13 cellular contexts compared by ENCODE assay signal in genomic region chr17:48588074-48588415, GRCh38. TPM values are rescaled to one million over a fixed set of nuclear protein-coding genes. Genes with fewer than 3 reads are reported as not detected.
DNase-seq lines count a peak whose midpoint lies in the region; ATAC-seq and TF ChIP-seq lines count a peak whose summit lies in the region.
"Had no signal": no experiment of that assay in that cellular context is flagged by ENCODE, and none has a peak within 500 bp of the region (broad histone marks: within the 10 kb centered on the region; RNA-seq: fewer than 3 reads in every experiment).

No MANE protein-coding gene starts in this region.

- peak overlapping the region; percentile 57; the same call in 1 of the 2 replicates for H3K4me3 ChIP-seq in HUES6 (ENCODE audit: low read depth, low read length)
- peak overlapping the region; percentile 62 for H3K4me3 ChIP-seq in fibroblast of villous mesenchyme (ENCODE audit: low read depth, low read length)
- no peak overlapping the region for H3K4me3 ChIP-seq in gastrocnemius medialis
- H3K4me3 ChIP-seq: HAP-1, psoas muscle had no signal

- TF ChIP-seq CTCF in fibroblast of villous mesenchyme (IDR thresholded peaks at IDR 0.05; ENCODE audit: insufficient read depth, low read depth, low read length) (no peak), gastrocnemius medialis (IDR thresholded peaks at IDR 0.05 in 4 of 5, conservative IDR thresholded peaks at IDR 0.05 in 1 of 5) (no peak)

- H3K36me3 ChIP-seq in HUES6 (ENCODE audit: control insufficient read depth, insufficient read depth, low read length) (no peaks in the 10 kb centered on the region; the same call in 1 of the 2 replicates), gastrocnemius medialis (no peaks in the 10 kb centered on the region)
- H3K36me3 ChIP-seq: HAP-1 had no signal

- ATAC-seq in gastrocnemius medialis, result no peak
- ATAC-seq in GM21723 (IDR thresholded peaks at IDR 0.05; ENCODE audit: unreplicated experiment), result no peak
- ATAC-seq in HG03097 (IDR thresholded peaks at IDR 0.05; ENCODE audit: low FRiP score, unreplicated experiment), result no peak
- ATAC-seq: activated CD4-positive, CD25-positive, alpha-beta regulatory T cell treated with anti-CD3 and anti-CD28 coated beads, Interleukin-2, amount 50 U/mL, for 24 hours; psoas muscle had no signal

- H3K27me3 ChIP-seq in HUES6 (ENCODE audit: control insufficient read depth, insufficient read depth, low read length) (peaks cover 100% of the 10 kb centered on the region), gastrocnemius medialis (peaks cover 45 to 60% (median 51%) of the 10 kb centered on the region in 3 donors)

- H3K4me1 ChIP-seq in HUES6 (ENCODE audit: control insufficient read depth, insufficient read depth, low read length) (peaks cover 13% of the 10 kb centered on the region), gastrocnemius medialis (peaks cover 9 to 15% of the 10 kb centered on the region in 2 donors)

- intact Hi-C loops in gastrocnemius medialis (cut with DNase I; ENCODE audit: low total_unique reads), result no loop called here

- no peak for DNase-seq in fibroblast of villous mesenchyme (ENCODE audit: low read depth)
- no peak for DNase-seq in gastrocnemius medialis
- DNase-seq in HUDEP-2 (lab: John Stamatoyannopoulos, UW; ENCODE audit: unreplicated experiment in 76 of 76), result no peak
- DNase-seq: activated T-cell treated with anti-CD3 and anti-CD28 coated beads for 4 hours; midbrain; psoas muscle; stimulated activated CD4-positive, alpha-beta T cell treated with anti-CD3 and anti-CD28 coated beads, Interleukin-1b, Interleukin-23, amount 100 ng/mL, for 48 hours had no signal

- H3K9ac ChIP-seq in HUES6 (ENCODE audit: low read length), result peak overlapping the region; percentile 83

- in situ Hi-C loops in gastrocnemius medialis (cut with MboI; ENCODE audit: low sequenced_read_pairs in 4 of 4), result no loop called here

- H3K9me3 ChIP-seq in HUES6 (ENCODE audit: control insufficient read depth, insufficient read depth, low read depth, low read length) (no peaks in the 10 kb centered on the region), gastrocnemius medialis (no peaks in the 10 kb centered on the region)
- H3K9me3 ChIP-seq: HAP-1, psoas muscle had no signal

- H3K27ac ChIP-seq in HUES6 (ENCODE audit: low read depth, low read length), result no peak overlapping the region; the same call in 1 of the 2 replicates
- peak overlapping the region; percentile 25 to 64 (median 58) for H3K27ac ChIP-seq in gastrocnemius medialis
- H3K27ac ChIP-seq: psoas muscle had no signal

- TF ChIP-seq POLR2A in gastrocnemius medialis (IDR thresholded peaks at IDR 0.05), result no peak

RNA-seq across cellular contexts. Expression of gene HOXB3, which starts 2.0 kb away (rescaled TPM):
- total RNA-seq in fibroblast of villous mesenchyme (4.3 and 7.1 TPM in 2 replicates), gastrocnemius medialis (1 to 10 TPM; 1.3 to 5.5 (median 2.2) TPM)
- total RNA-seq: cerebellum had no signal

RNA-seq across cellular contexts. Expression of gene HOXB5, which starts 5.5 kb away (rescaled TPM):
- 0.32 and 0.43 TPM in 2 replicates for total RNA-seq in fibroblast of villous mesenchyme
- total RNA-seq in gastrocnemius medialis, result not detected
- total RNA-seq: cerebellum had no signal

RNA-seq across cellular contexts. Expression of gene HOXB4, which starts 9.9 kb away (rescaled TPM):
- total RNA-seq in fibroblast of villous mesenchyme, result 1.7 and 1.9 TPM in 2 replicates
- 1 to 10 TPM in 1 of 4 donors, under 1 TPM in 3; 0.18 to 1.8 (median 0.51) TPM for total RNA-seq in gastrocnemius medialis

RNA-seq across cellular contexts. Expression of gene HOXB6, which starts 16.7 kb away (rescaled TPM):
- total RNA-seq in fibroblast of villous mesenchyme (1.3 and 1.6 TPM in 2 replicates), gastrocnemius medialis (1 to 10 TPM in 2 of 4 donors, under 1 TPM in 2; 0.55 to 3.0 (median 1.3) TPM)
- total RNA-seq: cerebellum had no signal

RNA-seq across cellular contexts. Expression of gene HOXB7, which starts 22.8 kb away (rescaled TPM):
- total RNA-seq in fibroblast of villous mesenchyme, result 1.7 and 2.6 TPM in 2 replicates
- total RNA-seq in gastrocnemius medialis, result 1 to 10 TPM in 1 of 4 donors, under 1 TPM in 3; 0.36 to 3.0 (median 0.65) TPM
- total RNA-seq: cerebellum had no signal

Comparison
In these comparisons a context has a peak if more than half of its experiments do, and no peak if none do; other contexts are left out.
1. H3K4me3 ChIP-seq: peak in HUES6 (single experiment) and fibroblast of villous mesenchyme (single experiment); none in gastrocnemius medialis (0 of 4).